ENCODE assay signal across 8 cellular contexts in the genomic region with DNA sequence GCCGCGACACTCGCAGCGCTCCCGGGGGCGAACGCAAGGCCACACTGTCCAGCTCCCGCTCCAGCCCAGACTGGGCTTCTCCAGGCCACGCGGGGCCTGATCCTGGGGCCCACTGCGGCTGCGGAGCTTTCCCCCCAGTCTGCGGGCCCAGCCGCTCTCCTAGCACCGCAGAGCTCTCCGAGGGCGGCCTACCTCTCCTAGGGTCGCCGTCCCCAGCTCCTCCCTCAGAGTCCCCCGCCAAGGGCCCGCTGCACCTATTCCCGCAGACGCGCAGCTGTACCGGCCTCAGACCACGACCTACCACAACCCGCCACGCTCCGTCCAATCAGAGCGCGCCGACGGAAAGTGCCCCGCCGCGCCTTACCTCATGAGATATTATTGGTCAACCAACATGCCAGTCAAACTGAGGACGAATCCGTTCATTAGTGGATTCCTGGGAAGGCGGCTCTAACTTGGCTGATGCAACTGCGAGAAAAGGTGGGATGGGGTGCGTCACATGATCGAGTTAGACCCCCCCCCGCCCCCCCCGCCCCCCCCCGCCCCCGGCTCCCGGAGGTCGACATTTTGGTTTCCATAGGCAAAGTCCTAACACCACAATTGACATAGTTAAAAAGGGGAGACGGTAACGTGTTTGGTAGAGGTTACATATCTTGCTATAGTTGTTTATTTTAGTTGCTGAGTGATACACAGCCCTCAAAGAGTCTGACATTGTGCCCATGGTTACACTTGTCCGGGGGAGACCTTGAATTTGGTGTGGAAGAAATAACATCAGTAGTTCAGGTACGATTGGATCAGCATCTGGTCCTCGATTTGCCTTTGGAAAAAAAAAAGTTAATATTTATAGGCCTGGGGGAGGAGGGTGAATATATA. TPM values are rescaled to one million over a fixed set of nuclear protein-coding genes. Genes with fewer than 3 reads are reported as not detected.
DNase-seq lines count a peak whose midpoint lies in the region; ATAC-seq, FAIRE-seq and TF ChIP-seq lines count a peak whose summit lies in the region.

A gene (minus strand): TSS at position 278 of the 870 bp plus-strand sequence. CDS start 6,743 bp downstream, outside the sequence.

- peak within 1 kb of the TSS; percentile 91 to 92 for H3K27ac ChIP-seq in kidney (ENCODE audit: low read depth in 2 of 2, low read length in 2 of 2)

- H3K36me3 ChIP-seq in kidney (ENCODE audit: control insufficient read depth in 1 of 2, insufficient read depth in 2 of 2, low read length in 2 of 2) = no peaks in the 10 kb centered on the region

- no peaks in the 10 kb centered on the region for H3K4me1 ChIP-seq in kidney (ENCODE audit: control insufficient read depth in 1 of 2, insufficient read depth in 1 of 2, low read depth in 1 of 2, low read length in 2 of 2)

- DNase-seq in AG10803 (ENCODE audit: low read depth) (peak; percentile 100), NCI-H460 (ENCODE audit: extremely low read depth, low read depth) (peak; percentile 99), cerebellum (ENCODE audit: low spot score) (peak; percentile 98), kidney (peak; percentile 99)
- peak; percentile 89 for DNase-seq in activated CD4-positive, alpha-beta T cell treated with anti-CD3 and anti-CD28 coated beads for 1 hour
- DNase-seq in stimulated activated CD4-positive, alpha-beta T cell treated with anti-CD3 and anti-CD28 coated beads, Interleukin-15, amount 100 ng/mL, for 24 hours = peak; percentile 96

- peak within 1 kb of the TSS; percentile 82 to 89 for H3K9ac ChIP-seq in kidney (ENCODE audit: low read length in 2 of 2)

- TF ChIP-seq CTCF in AG10803 (conservative IDR thresholded peaks at IDR 0.05; ENCODE audit: low read length) (no peak), kidney (IDR thresholded peaks at IDR 0.05; ENCODE audit: borderline replicate concordance, extremely low read depth, insufficient read depth) (no peak)

- H3K9me3 ChIP-seq in kidney (ENCODE audit: control insufficient read depth in 1 of 2, low read length in 2 of 2) = no peaks in the 10 kb centered on the region

- peak; percentile 99 for ATAC-seq in GM19043 (IDR thresholded peaks at IDR 0.05; ENCODE audit: low read depth, unreplicated experiment)
- peak; percentile 96 for ATAC-seq in HG03378 (IDR thresholded peaks at IDR 0.05; ENCODE audit: unreplicated experiment)

- intact Hi-C loops in kidney (cut with DNase I) = no loop called here

- peak; percentile 8 for FAIRE-seq in kidney (lab: Jason Lieb, UNC)

- H3K4me3 ChIP-seq in AG10803 (ENCODE audit: low read length) (peak within 1 kb of the TSS; percentile 92), kidney (ENCODE audit: low read length in 2 of 2) (peak within 1 kb of the TSS; percentile 93 to 95)

RNA-seq across cellular contexts. Expression of the gene that starts here (rescaled TPM):
- 130 and 168 TPM in 2 replicates for total RNA-seq in NCI-H460 (2014; rRNA removed; shearing (Covaris generic))
- 78.3 and 112 TPM in 2 replicates for polyA plus RNA-seq in NCI-H460 (2014; cell fraction: nucleus; rRNA removed)
- 47.3 TPM for total RNA-seq in cerebellum
- 111 TPM for total RNA-seq in kidney
- polyA plus RNA-seq in kidney (ENCODE audit: insufficient read depth, low read depth, low replicate concordance) = 58.2 TPM

Comparison
In these comparisons a context has a peak if more than half of its experiments do, and no peak if none do; other contexts are left out.
1. Peak in every context shown above with its lines: DNase-seq, ATAC-seq, H3K4me3 ChIP-seq and H3K27ac ChIP-seq.